38 cellular contexts compared by ENCODE assay signal in genomic region chr19:23049256-23049655, GRCh38. TPM values are rescaled to one million over a fixed set of nuclear protein-coding genes. Genes with fewer than 3 reads are reported as not detected.
"Had no signal": no experiment of that assay in that cellular context is flagged by ENCODE, and none has a peak within 500 bp of the region (broad histone marks: within the 10 kb centered on the region; RNA-seq: fewer than 3 reads in every experiment).

No MANE protein-coding gene starts in this region.

- H3K36me3 ChIP-seq: MG63 had no signal

- H3K27ac ChIP-seq: KMS-11 had no signal

- H3K9me3 ChIP-seq: MG63 had no signal

- DNase-seq: Karpas-422, Kasumi-1, MG63, MM.1S, MV-4-11, NCI-H1048, NCI-H1092, NCI-H1092 treated with DMSO at 0.1 percent for 48 hours, NCI-H1105, NCI-H1105 treated with DMSO at 0.1 percent for 48 hours, NCI-H1417, NCI-H1417 treated with DMSO at 0.1 percent for 48 hours, NCI-H1436, NCI-H1436 treated with DMSO at 0.1 percent for 48 hours, NCI-H146, NCI-H1694, NCI-H1694 treated with DMSO at 0.1 percent for 48 hours, NCI-H187, NCI-H187 treated with DMSO at 0.1 percent for 48 hours, NCI-H1930, NCI-H2029, NCI-H2029 treated with DMSO at 0.1 percent for 48 hours, NCI-H2081, NCI-H2081 treated with DMSO at 0.1 percent for 48 hours, NCI-H2107, NCI-H2171, NCI-H2171 treated with DMSO at 0.1 percent for 48 hours, NCI-H2227 treated with DMSO at 0.1 percent for 48 hours, NCI-H226, NCI-H345, NCI-H446, NCI-H446 treated with DMSO at 0.1 percent for 48 hours, NCI-H510A had no signal

- H3K9ac ChIP-seq: KMS-11 had no signal

- H3K4me2 ChIP-seq: KMS-11 had no signal

- H3K27me3 ChIP-seq: MG63 had no signal

- H3K4me3 ChIP-seq: MG63 had no signal

RNA-seq across cellular contexts. Expression of gene ZNF728, which starts 46.3 kb away (rescaled TPM):
- total RNA-seq: LHCN-M2, M059J, MCF 10A, NCI-H460 had no signal
